9 cellular contexts compared by ENCODE assay signal in genomic region chr5:1882337-1883119, GRCh38. TPM values are rescaled to one million over a fixed set of nuclear protein-coding genes. Genes with fewer than 3 reads are reported as not detected.
DNase-seq lines count a peak whose midpoint lies in the region; ATAC-seq and TF ChIP-seq lines count a peak whose summit lies in the region.
"Had no signal": no experiment of that assay in that cellular context is flagged by ENCODE, and none has a peak within 500 bp of the region (broad histone marks: within the 10 kb centered on the region; RNA-seq: fewer than 3 reads in every experiment).

Gene IRX4, minus strand, starts transcription at chr5:1882925. Its CDS starts 278 bp downstream, at chr5:1882647.

- TF ChIP-seq CTCF in IMR-90 (conservative IDR thresholded peaks at IDR 0.05; ENCODE audit: low read depth, low read length), result no peak
- no peak for TF ChIP-seq CTCF in mucosa of descending colon (IDR thresholded peaks at IDR 0.05)

- no peak within 1 kb of the TSS for H3K27ac ChIP-seq in IMR-90 (ENCODE audit: insufficient read depth, low read length)

- 3% methylated on average over 7 of the region's 83 CpGs; no CpG with 5 or more reads in 1 of the 2 experiments for WGBS in IMR-90 (ENCODE audit: extremely low coverage in 2 of 2, insufficient read length in 1 of 2), 2 experiments

- H3K4ac ChIP-seq in IMR-90 (ENCODE audit: low read depth, low read length), result no peak within 1 kb of the TSS

- peak; percentile 65 for ATAC-seq in IMR-90 (ENCODE audit: low read depth)
- peak; percentile 49 for ATAC-seq in esophagus mucosa
- ATAC-seq in mucosa of descending colon, result peak; percentile 11
- ATAC-seq in GM21390 (IDR thresholded peaks at IDR 0.05; ENCODE audit: unreplicated experiment), result no peak
- no peak for ATAC-seq in activated CD4-positive, CD25-positive, alpha-beta regulatory T cell treated with anti-CD3 and anti-CD28 coated beads, Interleukin-2, amount 50 U/mL, for 24 hours
- no peak for ATAC-seq in HG03571 (IDR thresholded peaks at IDR 0.05; ENCODE audit: unreplicated experiment)

- H3K9me3 ChIP-seq in IMR-90 (ENCODE audit: control insufficient read depth, insufficient read depth, low read length), result peaks cover 6% of the 10 kb centered on the region; the same call in 1 of the 2 replicates
- H3K9me3 ChIP-seq in mucosa of descending colon, result no peaks in the 10 kb centered on the region

- intact Hi-C loops in IMR-90 (cut with micrococcal nuclease), result no loop called here
- intact Hi-C loops in mucosa of descending colon (cut with DNase I, micrococcal nuclease), result no loop called here

- DNase-seq in AG08396 (ENCODE audit: low spot score) (peak; percentile 73), IMR-90 (peak; percentile 20), mucosa of descending colon (peak in 1 of 3 donors; percentile 27), NCI-H82 treated with DMSO at 0.1 percent for 48 hours (lab: John Stamatoyannopoulos, UW; ENCODE audit: unreplicated experiment) (no peak)
- DNase-seq: GDM1 had no signal

- H2AFZ ChIP-seq in IMR-90 (replicated peaks; ENCODE audit: low read length, poor library complexity), result peak within 1 kb of the TSS; percentile 13

- no peak within 1 kb of the TSS for H3K14ac ChIP-seq in IMR-90 (replicated peaks; ENCODE audit: low read depth, low read length)

- no peak within 1 kb of the TSS for H2AK5ac ChIP-seq in IMR-90 (ENCODE audit: low read depth, low read length)

- H3K56ac ChIP-seq in IMR-90 (ENCODE audit: extremely low read depth, insufficient read depth, low read length), result no peak within 1 kb of the TSS

- no peak within 1 kb of the TSS for H4K5ac ChIP-seq in IMR-90 (ENCODE audit: low read depth, low read length)

- H3K18ac ChIP-seq in IMR-90 (ENCODE audit: low read depth, low read length), result no peak within 1 kb of the TSS

- POLR2A ChIA-PET in IMR-90 (lab: Charles Lee; ENCODE audit: unreplicated experiment), result no interaction called here

- in situ Hi-C loops in IMR-90 (cut with MboI; ENCODE audit: low sequenced_read_pairs), result no loop called here

- no peak within 1 kb of the TSS for H2BK20ac ChIP-seq in IMR-90 (ENCODE audit: low read depth, low read length)

- no peak within 1 kb of the TSS for H4K8ac ChIP-seq in IMR-90 (ENCODE audit: low read depth in 2 of 2, low read length in 2 of 2)

- TF ChIP-seq RAD21 in IMR-90 (IDR thresholded peaks at IDR 0.05; ENCODE audit: low read length), result no peak

- no peak within 1 kb of the TSS for H2AK9ac ChIP-seq in IMR-90 (replicated peaks; ENCODE audit: low read depth, low read length, poor library complexity)

- no peak within 1 kb of the TSS for H2BK120ac ChIP-seq in IMR-90 (ENCODE audit: low read depth, low read length)

- no peak within 1 kb of the TSS for H2BK5ac ChIP-seq in IMR-90 (ENCODE audit: low read depth, low read length, poor library complexity, severe bottlenecking)

- no peak within 1 kb of the TSS for H3K9ac ChIP-seq in IMR-90 (ENCODE audit: low read depth, low read length)

- no peak for TF ChIP-seq POLR2A in IMR-90 (IDR thresholded peaks at IDR 0.05; ENCODE audit: low read depth, low read length)

- H3K4me1 ChIP-seq in IMR-90 (ENCODE audit: control insufficient read depth, insufficient read depth, low read length), result no peaks in the 10 kb centered on the region
- H3K4me1 ChIP-seq in mucosa of descending colon (ENCODE audit: low read depth), result peaks cover 14% of the 10 kb centered on the region

- H4K20me1 ChIP-seq in IMR-90 (ENCODE audit: insufficient read depth, low read length), result no peaks in the 10 kb centered on the region

- no peak within 1 kb of the TSS for H4K91ac ChIP-seq in IMR-90 (ENCODE audit: insufficient read depth, low read depth, low read length)

- dilution Hi-C loops in IMR-90 (cut with HindIII; ENCODE audit: low sequenced_read_pairs, unreplicated experiment), result no loop called here

- CTCF ChIA-PET in IMR-90 (lab: Yijun Ruan, JAX), result no interaction called here

- no peaks in the 10 kb centered on the region for H3K9me1 ChIP-seq in IMR-90 (ENCODE audit: insufficient read depth, low read length)

- BruUV-seq in IMR-90 (replicated peaks; lab: Mats Ljungman, UMichigan), result no TSS peak

- H3K79me1 ChIP-seq in IMR-90 (ENCODE audit: low read depth in 1 of 2, low read length in 2 of 2), result no peaks in the 10 kb centered on the region

- no peak within 1 kb of the TSS for H3K23ac ChIP-seq in IMR-90 (ENCODE audit: low read depth, low read length)

- no peak within 1 kb of the TSS for H2BK15ac ChIP-seq in IMR-90 (ENCODE audit: low read depth, low read length)

- H3K36me3 ChIP-seq in IMR-90 (ENCODE audit: control insufficient read depth, insufficient read depth, low read length) (no peaks in the 10 kb centered on the region), mucosa of descending colon (ENCODE audit: low read depth) (no peaks in the 10 kb centered on the region)

- H3K4me3 ChIP-seq in IMR-90 (ENCODE audit: insufficient read depth, low read depth, low read length) (no peak within 1 kb of the TSS), mucosa of descending colon (no peak within 1 kb of the TSS)

- peaks cover 85% of the 10 kb centered on the region for H3K27me3 ChIP-seq in IMR-90 (ENCODE audit: control insufficient read depth, insufficient read depth, low read length)

- peak within 1 kb of the TSS; percentile 66 for H3K4me2 ChIP-seq in IMR-90 (ENCODE audit: low read depth, low read length)

TF ChIP-seq in IMR-90, 13 proteins besides CTCF, POLR2A, EP300 and RAD21:
- TF ChIP-seq USF2 (IDR thresholded peaks at IDR 0.05; ENCODE audit: low read depth, low read length), result no peak
- TF ChIP-seq CEBPB (IDR thresholded peaks at IDR 0.05; ENCODE audit: low read depth, low read length), result no peak
- TF ChIP-seq NFE2L2 (IDR thresholded peaks at IDR 0.05; ENCODE audit: low read depth, low read length), result no peak
- TF ChIP-seq MAFK (IDR thresholded peaks at IDR 0.05; ENCODE audit: low read depth, low read length), result no peak
- no peak for TF ChIP-seq RCOR1 (IDR thresholded peaks at IDR 0.05; ENCODE audit: insufficient replicate concordance, low read length)
- TF ChIP-seq SMC3 (IDR thresholded peaks at IDR 0.05; ENCODE audit: low read depth, low read length), result no peak
- TF ChIP-seq ELK1 (IDR thresholded peaks at IDR 0.05; ENCODE audit: borderline replicate concordance, low read depth, low read length), result no peak
- no peak for TF ChIP-seq MAZ (IDR thresholded peaks at IDR 0.05; ENCODE audit: borderline replicate concordance, low read depth, low read length)
- TF ChIP-seq FOS (IDR thresholded peaks at IDR 0.05; ENCODE audit: low read depth, low read length), result no peak
- TF ChIP-seq BHLHE40 (IDR thresholded peaks at IDR 0.05; ENCODE audit: low read depth, low read length), result no peak
- no peak for TF ChIP-seq RFX5 (IDR thresholded peaks at IDR 0.05; ENCODE audit: low read depth, low read length)
- TF ChIP-seq CHD1 (IDR thresholded peaks at IDR 0.05; ENCODE audit: low read depth, low read length), result no peak
- no peak for TF ChIP-seq MXI1 (IDR thresholded peaks at IDR 0.05; ENCODE audit: borderline replicate concordance, low read depth, low read length)

RNA-seq across cellular contexts. Expression of gene IRX4, which starts in this region (rescaled TPM):
- total RNA-seq in IMR-90 (2012; rRNA removed) (not detected in 2 replicates), esophagus mucosa (10.3 TPM), mucosa of descending colon (not detected)
- polyA plus RNA-seq in IMR-90 (2012; rRNA removed), result not detected in 2 replicates
- polyA plus RNA-seq in IMR-90 (2012; cell fraction: cytosol; rRNA removed), result 0.04 and 0.07 TPM in 2 replicates
- 0.18 and 0.25 TPM in 2 replicates for polyA plus RNA-seq in IMR-90 (2012; cell fraction: nucleus; rRNA removed; ENCODE audit: low replicate concordance)

Comparison
In these comparisons a context has a peak if more than half of its experiments do, and no peak if none do; other contexts are left out.
1. RNA of gene IRX4 (total RNA-seq): 10.3 TPM in esophagus mucosa (single experiment); not detected in IMR-90 and not detected in mucosa of descending colon; every median in the first group is over 10 times any median in the second.
2. Peak in DNase-seq, ATAC-seq and H3K4me2 ChIP-seq in IMR-90; RNA of the gene not detected or under 1 TPM.
3. Peak in ATAC-seq in mucosa of descending colon; RNA of the gene not detected or under 1 TPM.